Comparison of ENCODE assay signal across 19 cellular contexts in genomic region chr15:60235951-60236710, GRCh38.
A peak's percentile ranks its signal among the peaks of the same experiment; 100 is the strongest.
DNase-seq lines count a peak whose midpoint lies in the region; ATAC-seq and TF ChIP-seq lines count a peak whose summit lies in the region.
"Had no signal": no experiment of that assay in that cellular context is flagged by ENCODE, and none has a peak within 500 bp of the region (broad histone marks: within the 10 kb centered on the region; RNA-seq: fewer than 3 reads in every experiment).

No MANE protein-coding gene starts in this region.

- H3K9me3 ChIP-seq in HUES48 (ENCODE audit: control insufficient read depth, insufficient read depth, low read length), result no peaks in the 10 kb centered on the region
- no peaks in the 10 kb centered on the region for H3K9me3 ChIP-seq in endodermal cell (ENCODE audit: control insufficient read depth, low read length)
- H3K9me3 ChIP-seq in neuron (ENCODE audit: low read length), result no peaks in the 10 kb centered on the region
- H3K9me3 ChIP-seq: A549, Caco-2 had no signal

- TF ChIP-seq CTCF in endodermal cell (conservative IDR thresholded peaks at IDR 0.05) (peak; percentile 55), GM13976 (IDR thresholded peaks at IDR 0.05; ENCODE audit: borderline replicate concordance, control extremely low read depth, extremely low read depth, insufficient read depth, missing control alignments) (no peak)

- ATAC-seq in GM19035 (IDR thresholded peaks at IDR 0.05; ENCODE audit: unreplicated experiment), result no peak
- ATAC-seq: A549, Panc1 had no signal

- H3K4me1 Mint-ChIP-seq in endodermal cell, result peaks cover 27% of the 10 kb centered on the region

- DNase-seq in ELF-1 (ENCODE audit: low read depth, low spot score) (peak; percentile 56), endodermal cell (peak; percentile 78), NCI-H1930 (lab: John Stamatoyannopoulos, UW) (no peak), GM13976 (ENCODE audit: low spot score) (no peak)
- DNase-seq: Caco-2; CD4-positive, alpha-beta memory T cell; KG1; NCI-H1105; NCI-H146; NCI-H2029 treated with DMSO at 0.1 percent for 48 hours; NCI-H226; NCI-H524; NCI-H774; SIG-M5 had no signal

- H3K27me3 ChIP-seq in HUES48 (ENCODE audit: control insufficient read depth, insufficient read depth, low read length) (no peaks in the 10 kb centered on the region), endodermal cell (ENCODE audit: control insufficient read depth, insufficient read depth, low read length, poor library complexity, severe bottlenecking) (no peaks in the 10 kb centered on the region), neuron (ENCODE audit: insufficient read depth, low read length) (peaks cover 4% of the 10 kb centered on the region)

- in situ Hi-C loops in GM13976 (cut with MboI; ENCODE audit: low sequenced_read_pairs, unreplicated experiment), result no loop called here

- peaks cover 7% of the 10 kb centered on the region for H3K27me3 Mint-ChIP-seq in endodermal cell (ENCODE audit: insufficient read depth)

- WGBS in endodermal cell (ENCODE audit: insufficient coverage in 1 of 2, insufficient read length in 1 of 2), 2 experiments, result 42 to 49% methylated on average over 6 to 7 of the region's 7 CpGs

- H3K4me3 Mint-ChIP-seq in endodermal cell, result no peak overlapping the region

- no peaks in the 10 kb centered on the region for H3K36me3 ChIP-seq in HUES48 (ENCODE audit: control insufficient read depth, insufficient read depth, low read length)
- H3K36me3 ChIP-seq in endodermal cell (ENCODE audit: control insufficient read depth, insufficient read depth, low read length), result no peaks in the 10 kb centered on the region
- H3K36me3 ChIP-seq in neuron (ENCODE audit: insufficient read depth, low read length), result no peaks in the 10 kb centered on the region

- peak overlapping the region; percentile 73 for H3K27ac Mint-ChIP-seq in endodermal cell

- H2AFZ ChIP-seq in neuron (ENCODE audit: low read depth, low read length), result peak overlapping the region; percentile 60

- no peaks in the 10 kb centered on the region for H3K4me1 ChIP-seq in HUES48 (ENCODE audit: control insufficient read depth, insufficient read depth, low read length)
- H3K4me1 ChIP-seq in endodermal cell (ENCODE audit: control insufficient read depth, insufficient read depth, low read length), result peaks cover 8% of the 10 kb centered on the region
- peaks cover 10% of the 10 kb centered on the region for H3K4me1 ChIP-seq in neuron (ENCODE audit: insufficient read depth, low read length)
- H3K4me1 ChIP-seq: A549, Caco-2 had no signal

- H3K27ac ChIP-seq in HUES48 (ENCODE audit: low read depth, low read length) (peak overlapping the region; percentile 24), endodermal cell (ENCODE audit: low read depth, low read length) (no peak overlapping the region)
- H3K27ac ChIP-seq: A549 had no signal

- H3K4me3 ChIP-seq in HUES48 (ENCODE audit: low read depth, low read length) (no peak overlapping the region), endodermal cell (ENCODE audit: low read length) (no peak overlapping the region), neuron (ENCODE audit: low read length) (no peak overlapping the region)
- H3K4me3 ChIP-seq: A549 had no signal

- H3K9ac ChIP-seq in HUES48 (ENCODE audit: low read depth, low read length) (no peak overlapping the region), endodermal cell (ENCODE audit: extremely low read depth, low read length, poor library complexity, severe bottlenecking) (no peak overlapping the region)

- H3K36me3 Mint-ChIP-seq in endodermal cell (ENCODE audit: low read depth), result no peaks in the 10 kb centered on the region
- H3K36me3 Mint-ChIP-seq: CD4-positive, alpha-beta memory T cell had no signal

- H3K9me3 Mint-ChIP-seq in endodermal cell, result no peaks in the 10 kb centered on the region

Comparison
In these comparisons a context has a peak if more than half of its experiments do, and no peak if none do; other contexts are left out.
1. DNase-seq: peak in ELF-1 (single experiment) and endodermal cell (single experiment); none in NCI-H1930 (0 of 2) and GM13976 (single experiment).